1 cellular context compared by ENCODE assay signal in genomic region chr1:169484683-169485426, GRCh38.
TF ChIP-seq lines count a peak whose summit lies in the region.

No MANE protein-coding gene starts in this region.

TF ChIP-seq in HepG2, 621 proteins besides CTCF, POLR2A, EP300 and RAD21 (continued from another document and continues in another):
- TF ChIP-seq ZNF639 (CRISPR knock-in tag; conservative IDR thresholded peaks at IDR 0.05), result no peak; the same call in 1 of the 2 replicates
- no peak for TF ChIP-seq LBX2 (CRISPR knock-in tag; IDR thresholded peaks at IDR 0.05; ENCODE audit: borderline replicate concordance)
- TF ChIP-seq NCOA2 (CRISPR knock-in tag; IDR thresholded peaks at IDR 0.05), result no peak
- TF ChIP-seq ZSCAN21 (CRISPR knock-in tag; IDR thresholded peaks at IDR 0.05; ENCODE audit: borderline replicate concordance), result no peak
- TF ChIP-seq ZNF18 (CRISPR knock-in tag; IDR thresholded peaks at IDR 0.05; ENCODE audit: insufficient replicate concordance), result no peak
- no peak for TF ChIP-seq ZNF83 (CRISPR knock-in tag; IDR thresholded peaks at IDR 0.05; ENCODE audit: borderline replicate concordance)
- no peak; the same call in 1 of the 2 replicates for TF ChIP-seq CBFB (CRISPR knock-in tag; IDR thresholded peaks at IDR 0.05)
- TF ChIP-seq AFF4 (CRISPR knock-in tag; IDR thresholded peaks at IDR 0.05), result peak; percentile 59; the same call in 1 of the 2 replicates
- TF ChIP-seq NR2F6 (IDR thresholded peaks at IDR 0.05), result 0 out of 2 replicates have a peak, but pooled peaks have one; percentile 19
- TF ChIP-seq NR2F6 (CRISPR knock-in tag; IDR thresholded peaks at IDR 0.05), result peak; percentile 35; the same call in 1 of the 2 replicates
- TF ChIP-seq ZNF530 (CRISPR knock-in tag; IDR thresholded peaks at IDR 0.05; ENCODE audit: low read depth), result no peak
- no peak; the same call in 1 of the 2 replicates for TF ChIP-seq ZBTB21 (CRISPR knock-in tag; IDR thresholded peaks at IDR 0.05)
- TF ChIP-seq ZSCAN30 (CRISPR knock-in tag; IDR thresholded peaks at IDR 0.05), result no peak
- TF ChIP-seq THAP7 (CRISPR knock-in tag; IDR thresholded peaks at IDR 0.05), result no peak
- no peak for TF ChIP-seq NPAS2 (CRISPR knock-in tag; IDR thresholded peaks at IDR 0.05; ENCODE audit: borderline replicate concordance)
- no peak for TF ChIP-seq GLI4 (CRISPR knock-in tag; IDR thresholded peaks at IDR 0.05; ENCODE audit: borderline replicate concordance)
- TF ChIP-seq ZFP36 (IDR thresholded peaks at IDR 0.05; ENCODE audit: borderline replicate concordance, low read depth, low read length, partially characterized antibody), result no peak
- no peak for TF ChIP-seq ZNF550 (CRISPR knock-in tag; IDR thresholded peaks at IDR 0.05; ENCODE audit: borderline replicate concordance)
- TF ChIP-seq ZNF281 (CRISPR knock-in tag; IDR thresholded peaks at IDR 0.05; ENCODE audit: borderline replicate concordance), result no peak; the same call in 1 of the 2 replicates
- no peak; the same call in 1 of the 2 replicates for TF ChIP-seq KDM4B (CRISPR knock-in tag; IDR thresholded peaks at IDR 0.05)
- TF ChIP-seq ARID5B (CRISPR knock-in tag; IDR thresholded peaks at IDR 0.05), result peak; percentile 75
- TF ChIP-seq HNF1B (CRISPR knock-in tag; IDR thresholded peaks at IDR 0.05), result peak; percentile 46; the same call in 1 of the 2 replicates
- peak in 1 of 2 experiments; percentile 34; a peak in 1 of 4 replicates for TF ChIP-seq KLF16 (CRISPR knock-in tag; IDR thresholded peaks at IDR 0.05)
- peak; percentile 50; the same call in 1 of the 2 replicates for TF ChIP-seq MLX (CRISPR knock-in tag; IDR thresholded peaks at IDR 0.05)
- no peak for TF ChIP-seq SMC3 (IDR thresholded peaks at IDR 0.05; ENCODE audit: low read length)
- TF ChIP-seq ZNF710 (CRISPR knock-in tag; IDR thresholded peaks at IDR 0.05; ENCODE audit: borderline replicate concordance), result no peak
- peak; percentile 39 for TF ChIP-seq BHLHE40 (IDR thresholded peaks at IDR 0.05; ENCODE audit: low read length)
- no peak for TF ChIP-seq PRDM15 (CRISPR knock-in tag; IDR thresholded peaks at IDR 0.05)
- no peak for TF ChIP-seq SPEN (CRISPR knock-in tag; IDR thresholded peaks at IDR 0.05; ENCODE audit: low read depth)
- TF ChIP-seq MAF1 (CRISPR knock-in tag; IDR thresholded peaks at IDR 0.05; ENCODE audit: borderline replicate concordance), result no peak
